ENCODE assay signal across 34 cellular contexts in the genomic region with DNA sequence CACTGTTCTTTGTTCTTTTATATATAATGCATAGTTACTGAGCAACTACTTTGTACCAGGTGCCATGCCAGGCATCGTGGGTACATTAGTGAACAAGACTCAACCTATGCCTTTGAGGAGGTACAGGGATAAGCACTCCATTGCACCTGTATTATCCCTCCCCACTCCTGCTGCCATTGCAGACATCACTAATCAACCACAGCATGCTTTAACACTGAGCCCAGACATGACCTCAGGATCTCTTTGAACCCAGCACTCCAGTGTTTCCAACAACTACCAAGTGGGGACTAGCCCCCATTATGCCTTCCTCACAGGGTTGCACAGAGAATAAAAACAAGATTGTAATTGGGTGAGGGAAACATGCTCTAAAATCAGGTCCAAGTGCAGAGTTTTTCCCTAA.
"Had no signal": no experiment of that assay in that cellular context is flagged by ENCODE, and none has a peak within 500 bp of the region (broad histone marks: within the 10 kb centered on the region; RNA-seq: fewer than 3 reads in every experiment).

No MANE protein-coding gene starts in this region.

- H3K4me1 ChIP-seq: adrenal gland, body of pancreas, breast epithelium had no signal

- H3K4me3 ChIP-seq: adrenal gland, body of pancreas, breast epithelium had no signal

- H3K27me3 ChIP-seq: adrenal gland, body of pancreas, brain microvascular endothelial cell, breast epithelium had no signal

- H3K9me3 ChIP-seq: adrenal gland, body of pancreas, breast epithelium had no signal

- DNase-seq: activated B cell treated with CpG ODN at 0.5 μM for 24 hours; activated CD4-positive, alpha-beta memory T cell treated with anti-CD3 and anti-CD28 coated beads for 36 hours; activated CD4-positive, alpha-beta T cell treated with anti-CD3 and anti-CD28 coated beads for 4 hours; activated CD4-positive, alpha-beta T cell treated with anti-CD3 and anti-CD28 coated beads, Interleukin-2, amount 10 ng/mL, durations not matched to agents 24 days and 14 days; activated CD4-positive, alpha-beta T cell treated with anti-CD3 and anti-CD28 coated beads, Interleukin-2, amount 50 U/mL, for 1 hour; activated CD4-positive, alpha-beta T cell treated with anti-CD3 and anti-CD28 coated beads, Interleukin-2, amount 50 U/mL, for 4 hours; activated CD4-positive, CD25-positive, alpha-beta regulatory T cell treated with anti-CD3 and anti-CD28 coated beads, Interleukin-2, amount 50 U/mL, for 72 hours; activated CD8-positive, alpha-beta memory T cell treated with anti-CD3 and anti-CD28 coated beads, Interleukin-2, amount 50 U/mL, for 4 hours; activated CD8-positive, alpha-beta T cell treated with anti-CD3 and anti-CD28 coated beads for 36 hours; activated gamma-delta T cell treated with Interleukin-2 at 50 U/mL for 16 hours; activated naive CD4-positive, alpha-beta T cell; activated naive CD4-positive, alpha-beta T cell treated with anti-CD3 and anti-CD28 coated beads for 36 hours; activated naive CD4-positive, alpha-beta T cell treated with anti-CD3 and anti-CD28 coated beads, Interleukin-2, amount 50 U/mL, for 16 hours; activated naive CD8-positive, alpha-beta T cell treated with anti-CD3 and anti-CD28 coated beads for 36 hours; activated T-cell treated with anti-CD3 and anti-CD28 coated beads for 4 hours; activated T-cell treated with anti-CD3 and anti-CD28 coated beads, Interleukin-2, amount 50 U/mL, for 1 hour; activated T-cell treated with anti-CD3 and anti-CD28 coated beads, Interleukin-2, amount 50 U/mL, for 4 hours; activated T-cell treated with anti-CD3 and anti-CD28 coated beads, Interleukin-2, amount 50 U/mL, for 72 hours; adrenal gland; amniotic stem cell; aorta; body of pancreas; brain microvascular endothelial cell; caudate nucleus; cerebellar nuclear complex; T-helper 1 cell; T-helper 2 cell; T-helper 9 cell had no signal

- FAIRE-seq: astrocyte, TTC549 had no signal

- ATAC-seq: activated CD8-positive, alpha-beta T cell treated with anti-CD3 and anti-CD28 coated beads for 36 hours; activated naive CD4-positive, alpha-beta T cell treated with anti-CD3 and anti-CD28 coated beads, Interleukin-2, amount 50 U/mL, for 72 hours; activated T-cell treated with anti-CD3 and anti-CD28 coated beads, Interleukin-2, amount 50 U/mL, for 4 hours; activated T-cell treated with anti-CD3 and anti-CD28 coated beads, Interleukin-2, amount 50 U/mL, for 72 hours; activated T-helper 17 cell treated with anti-CD3 and anti-CD28 coated beads, Interleukin-2, amount 50 U/mL, for 72 hours; body of pancreas had no signal

- H3K36me3 ChIP-seq: adrenal gland, brain microvascular endothelial cell, breast epithelium had no signal

- H3K27ac ChIP-seq: adrenal gland, body of pancreas, brain microvascular endothelial cell, breast epithelium, VCaP had no signal
